Comparison of ENCODE assay signal across 22 cellular contexts in genomic region chr11:24356501-24356900, GRCh38.
A peak's percentile ranks its signal among the peaks of the same experiment; 100 is the strongest.
DNase-seq lines count a peak whose midpoint lies in the region; ATAC-seq and TF ChIP-seq lines count a peak whose summit lies in the region.
"Had no signal": no experiment of that assay in that cellular context is flagged by ENCODE, and none has a peak within 500 bp of the region (broad histone marks: within the 10 kb centered on the region; RNA-seq: fewer than 3 reads in every experiment).

No MANE protein-coding gene starts in this region.

- peaks cover 26% of the 10 kb centered on the region for H3K4me1 ChIP-seq in DND-41 (ENCODE audit: insufficient read depth, low read length)
- no peaks in the 10 kb centered on the region for H3K4me1 ChIP-seq in lung (ENCODE audit: control insufficient read depth in 2 of 2, insufficient read depth in 2 of 2, low read length in 2 of 2)
- H3K4me1 ChIP-seq in psoas muscle = no peaks in the 10 kb centered on the region
- no peaks in the 10 kb centered on the region for H3K4me1 ChIP-seq in gastroesophageal sphincter
- H3K4me1 ChIP-seq: BLaER1 had no signal

- H3K36me3 ChIP-seq in DND-41 (ENCODE audit: insufficient read depth, low read length) (no peaks in the 10 kb centered on the region), lung (ENCODE audit: control insufficient read depth in 2 of 2, insufficient read depth in 2 of 2, low read length in 2 of 2) (no peaks in the 10 kb centered on the region), psoas muscle (ENCODE audit: insufficient read depth in 1 of 2, low read depth in 1 of 2) (no peaks in the 10 kb centered on the region), gastroesophageal sphincter (no peaks in the 10 kb centered on the region)
- H3K36me3 ChIP-seq: BLaER1, MG63 had no signal

- H3K4me2 ChIP-seq in DND-41 (ENCODE audit: insufficient read depth, low read length) = peak overlapping the region; percentile 54; the same call in 1 of the 2 replicates
- H3K4me2 ChIP-seq: BLaER1 had no signal

- H3K4me3 ChIP-seq in DND-41 (ENCODE audit: low read depth in 1 of 2, low read length in 2 of 2) (no peak overlapping the region), lung (no peak overlapping the region), psoas muscle (no peak overlapping the region), gastroesophageal sphincter (no peak overlapping the region)
- H3K4me3 ChIP-seq: BLaER1, GM23248, MG63, SK-N-MC had no signal

- TF ChIP-seq CTCF in DND-41 (IDR thresholded peaks at IDR 0.05; ENCODE audit: borderline replicate concordance, extremely low read depth, low read length, poor library complexity, severe bottlenecking) = no peak
- TF ChIP-seq CTCF in VCaP (conservative IDR thresholded peaks at IDR 0.05) = no peak
- no peak for TF ChIP-seq CTCF in lung (IDR thresholded peaks at IDR 0.05; ENCODE audit: control extremely low read depth, extremely low read depth)
- no peak for TF ChIP-seq CTCF in psoas muscle (IDR thresholded peaks at IDR 0.05)
- no peak for TF ChIP-seq CTCF in gastroesophageal sphincter (IDR thresholded peaks at IDR 0.05)

- TF ChIP-seq POLR2A in gastroesophageal sphincter (IDR thresholded peaks at IDR 0.05) = no peak

- DNase-seq in DND-41 = peak; percentile 4
- no peak for DNase-seq in lung (ENCODE audit: low spot score)
- no peak for DNase-seq in psoas muscle
- DNase-seq in DMS 273 treated with DMSO at 0.1 percent for 48 hours (lab: John Stamatoyannopoulos, UW) = no peak
- DNase-seq: CD4-positive, CD25-positive, alpha-beta regulatory T cell; DMS53; GM23248; H7; KBM-7; MG63; NCI-H1105 treated with DMSO at 0.1 percent for 48 hours; NCI-H146; NCI-H1930; NCI-H2107; NCI-H526 treated with DMSO at 0.1 percent for 48 hours; SHP77 treated with DMSO at 0.1 percent for 48 hours had no signal

- intact Hi-C loops in psoas muscle (cut with DNase I) = no loop called here

- H4K20me1 ChIP-seq in DND-41 (ENCODE audit: insufficient read depth, low read length) = no peaks in the 10 kb centered on the region
- H4K20me1 ChIP-seq: BLaER1 had no signal

- no peaks in the 10 kb centered on the region for H3K79me2 ChIP-seq in DND-41 (ENCODE audit: insufficient read depth, low read length)

- no peaks in the 10 kb centered on the region for H3K9me3 ChIP-seq in DND-41 (ENCODE audit: insufficient read depth, low read length, severe bottlenecking)
- H3K9me3 ChIP-seq in lung (ENCODE audit: control insufficient read depth in 2 of 2, insufficient read depth in 1 of 2, low read length in 1 of 2) = peaks cover 0 to 6% of the 10 kb centered on the region in 2 donors
- H3K9me3 ChIP-seq in psoas muscle = no peaks in the 10 kb centered on the region
- H3K9me3 ChIP-seq in gastroesophageal sphincter = no peaks in the 10 kb centered on the region
- H3K9me3 ChIP-seq: BLaER1, MG63 had no signal

- H3K27me3 ChIP-seq in DND-41 (ENCODE audit: insufficient read depth, low read length, poor library complexity) = no peaks in the 10 kb centered on the region
- no peaks in the 10 kb centered on the region for H3K27me3 ChIP-seq in lung (ENCODE audit: control insufficient read depth, insufficient read depth)
- H3K27me3 ChIP-seq in psoas muscle (ENCODE audit: insufficient read depth in 3 of 3, low read length in 2 of 3) = no peaks in the 10 kb centered on the region
- no peaks in the 10 kb centered on the region for H3K27me3 ChIP-seq in gastroesophageal sphincter
- H3K27me3 ChIP-seq: BLaER1, MG63 had no signal

- no peak for TF ChIP-seq EP300 in gastroesophageal sphincter (IDR thresholded peaks at IDR 0.05)

- peak overlapping the region; percentile 48 for H3K9ac ChIP-seq in DND-41 (ENCODE audit: low read depth, low read length)
- H3K9ac ChIP-seq: BLaER1, GM23248 had no signal

- 74 to 75% methylated on average over 3 of the region's 3 CpGs for WGBS in lung, 2 donors
- WGBS in psoas muscle, 3 donors = 25 to 40% (median 33%) methylated on average over 3 of the region's 3 CpGs
- 67 to 75% methylated on average over 2 of the region's 3 CpGs for WGBS in gastroesophageal sphincter (ENCODE audit: low coverage in 1 of 2), 2 donors

- H3K27ac ChIP-seq in DND-41 (ENCODE audit: low read length) = peak overlapping the region; percentile 83
- peak overlapping the region; percentile 76; the same call in 1 of the 2 replicates for H3K27ac ChIP-seq in VCaP
- no peak overlapping the region for H3K27ac ChIP-seq in lung (ENCODE audit: low read depth in 1 of 2, low read length in 1 of 2)
- H3K27ac ChIP-seq in psoas muscle = no peak overlapping the region
- H3K27ac ChIP-seq in gastroesophageal sphincter = no peak overlapping the region
- H3K27ac ChIP-seq: BLaER1, GM23248, SK-N-MC had no signal

- ATAC-seq in DND-41 (ENCODE audit: insufficient read depth, low read depth) (peak; percentile 16; the same call in 1 of the 3 replicates), lung (ENCODE audit: insufficient read depth, low FRiP score) (peak; percentile 19), psoas muscle (peak; percentile 36 to 82 (median 38)), HG02588 (IDR thresholded peaks at IDR 0.05; ENCODE audit: unreplicated experiment) (no peak), gastroesophageal sphincter (no peak)
- ATAC-seq: Panc1 had no signal

- peak overlapping the region; percentile 46 for H2AFZ ChIP-seq in DND-41 (ENCODE audit: low read depth, low read length)
- H2AFZ ChIP-seq: GM23248 had no signal

Comparison
In these comparisons a context has a peak if more than half of its experiments do, and no peak if none do; other contexts are left out.
1. ATAC-seq: peak in DND-41 (single experiment), lung (single experiment) and psoas muscle (4 of 4); none in HG02588 (single experiment) and gastroesophageal sphincter (single experiment).
2. H3K27ac ChIP-seq: peak in DND-41 (single experiment) and VCaP (single experiment); none in lung (0 of 2), psoas muscle (single experiment) and gastroesophageal sphincter (0 of 4).